ENCODE assay signal across 22 cellular contexts in the genomic region with DNA sequence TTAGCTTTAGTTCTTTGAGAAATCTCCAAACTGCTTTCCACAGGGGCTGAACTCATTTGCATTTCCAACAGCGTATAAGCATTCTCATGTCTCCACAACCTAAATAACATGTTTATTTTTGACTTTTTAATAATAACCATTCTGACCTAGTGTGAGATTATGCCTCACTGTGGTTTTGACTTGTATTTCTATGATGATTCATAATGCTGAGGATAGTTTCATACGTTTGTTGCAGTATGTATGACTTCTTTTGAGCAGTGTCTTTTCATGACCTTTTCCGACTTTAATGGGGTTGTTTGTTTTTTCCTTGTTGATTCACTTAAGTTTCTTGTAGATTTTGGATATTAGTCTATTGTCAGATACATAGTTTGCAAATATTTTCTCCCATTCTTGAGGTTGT.
A peak's percentile ranks its signal among the peaks of the same experiment; 100 is the strongest.
DNase-seq lines count a peak whose midpoint lies in the region; ATAC-seq, FAIRE-seq and TF ChIP-seq lines count a peak whose summit lies in the region.
"Had no signal": no experiment of that assay in that cellular context is flagged by ENCODE, and none has a peak within 500 bp of the region (broad histone marks: within the 10 kb centered on the region; RNA-seq: fewer than 3 reads in every experiment).

No MANE protein-coding gene starts in this region.

- H3K4me3 ChIP-seq in GM12878, result no peak overlapping the region

- POLR2A ChIA-PET in GM12878 (lab: Charles Lee), result no interaction called here

- no peak overlapping the region for H3K4me2 ChIP-seq in GM12878 (ENCODE audit: control insufficient read depth, insufficient read depth)

- peak; percentile 56 for ATAC-seq in GM18520 (IDR thresholded peaks at IDR 0.05; ENCODE audit: unreplicated experiment)
- peak; percentile 38 for ATAC-seq in HG02610 (IDR thresholded peaks at IDR 0.05; ENCODE audit: unreplicated experiment)
- peak; percentile 59 for ATAC-seq in HG03439 (IDR thresholded peaks at IDR 0.05; ENCODE audit: unreplicated experiment)
- peak; percentile 53 for ATAC-seq in GM12878
- no peak for ATAC-seq in left colon
- no peak for ATAC-seq in GM19328 (IDR thresholded peaks at IDR 0.05; ENCODE audit: unreplicated experiment)

- no peak overlapping the region for H3K9ac ChIP-seq in GM12878 (ENCODE audit: control insufficient read depth, insufficient read depth, low read length)

- BruUV-seq in GM12878 (replicated peaks; lab: Mats Ljungman, UMichigan), result no TSS peak

- no peaks in the 10 kb centered on the region for H3K9me3 ChIP-seq in GM12878 (replicated peaks; ENCODE audit: control insufficient read depth, insufficient read depth, low read length)

- H3K27ac ChIP-seq in GM12878 (ENCODE audit: control insufficient read depth, insufficient read depth), result no peak overlapping the region

- no peak for TF ChIP-seq RAD21 in GM12878 (IDR thresholded peaks at IDR 0.05; ENCODE audit: insufficient read depth, low read depth, low read length)

- no peak for TF ChIP-seq CTCF in GM12878 (IDR thresholded peaks at IDR 0.05 in 2 of 3, conservative IDR thresholded peaks at IDR 0.05 in 1 of 3; ENCODE audit: control insufficient read depth in 2 of 3, extremely low read depth in 1 of 3, insufficient read depth in 1 of 3, low read depth in 3 of 3, low read length in 3 of 3)

- DNase-seq in GM12878 (ENCODE audit: low read depth, low spot score) (no peak), left colon (no peak), NCI-H2029 (lab: John Stamatoyannopoulos, UW) (no peak), NCI-H146 treated with DMSO at 0.1 percent for 48 hours (lab: John Stamatoyannopoulos, UW; ENCODE audit: unreplicated experiment) (no peak)
- DNase-seq: H7, HFFc6, MM.1S, NCI-H1092, NCI-H146, NCI-H2081, NCI-H2171, NCI-H524 treated with DMSO at 0.1 percent for 48 hours, NCI-H82, OCI-M1, Right ventricle myocardium superior had no signal

- TF ChIP-seq POLR2A in GM12878 (IDR thresholded peaks at IDR 0.05; ENCODE audit: low read depth, low read length), result no peak

- in situ Hi-C loops in GM12878 (cut with MboI), result no loop called here

- no peak overlapping the region for H2AFZ ChIP-seq in GM12878 (ENCODE audit: control insufficient read depth, low read depth, low read length)

- no peaks in the 10 kb centered on the region for H3K79me2 ChIP-seq in GM12878 (ENCODE audit: control insufficient read depth, insufficient read depth, low read length)

- intact Hi-C loops in GM12878 (cut with micrococcal nuclease; ENCODE audit: unreplicated experiment) (no loop called here), left colon (cut with DNase I, micrococcal nuclease) (no loop called here)

- no peaks in the 10 kb centered on the region for H3K4me1 ChIP-seq in GM12878 (ENCODE audit: control insufficient read depth, insufficient read depth, low read length)

- CTCF ChIA-PET in GM12878 (lab: Yijun Ruan, JAX), result no interaction called here

- RAD21 ChIA-PET in GM12878 (lab: Charles Lee; ENCODE audit: unreplicated experiment), result no interaction called here

- SMC1A ChIA-PET in GM12878 (lab: Charles Lee; ENCODE audit: uncharacterized antibody, unreplicated experiment), result interaction anchor here (0.6 kb wide), 1 partner anchor 184 kb away, joined by 3 read pairs; no protein-coding TSS in a partner anchor

- H3K36me3 ChIP-seq in GM12878 (ENCODE audit: control insufficient read depth in 2 of 2, insufficient read depth in 2 of 2, low read length in 1 of 2), result no peaks in the 10 kb centered on the region

- WGBS in GM12878 (ENCODE audit: insufficient coverage, insufficient replicate concordance, low lambda C conversion rate, missing lambda C conversion rate), result 29% methylated on average over 3 of the region's 3 CpGs

- H4K20me1 ChIP-seq in GM12878 (ENCODE audit: control insufficient read depth, insufficient read depth), result no peaks in the 10 kb centered on the region

- no peak for FAIRE-seq in GM12878 (lab: Jason Lieb, UNC)
- FAIRE-seq: A204.1, GM12891, GM19239 had no signal

- H3K27me3 ChIP-seq in GM12878 (replicated peaks in 1 of 2; ENCODE audit: control insufficient read depth in 2 of 2, insufficient read depth in 2 of 2, low read length in 1 of 2), result no peaks in the 10 kb centered on the region

- TF ChIP-seq EP300 in GM12878 (IDR thresholded peaks at IDR 0.05; ENCODE audit: borderline replicate concordance in 1 of 2, control insufficient read depth in 1 of 2, low read depth in 2 of 2, low read length in 2 of 2), result no peak

TF ChIP-seq in GM12878, 131 proteins besides CTCF, POLR2A, EP300 and RAD21:
- TF ChIP-seq, protein P1, sequence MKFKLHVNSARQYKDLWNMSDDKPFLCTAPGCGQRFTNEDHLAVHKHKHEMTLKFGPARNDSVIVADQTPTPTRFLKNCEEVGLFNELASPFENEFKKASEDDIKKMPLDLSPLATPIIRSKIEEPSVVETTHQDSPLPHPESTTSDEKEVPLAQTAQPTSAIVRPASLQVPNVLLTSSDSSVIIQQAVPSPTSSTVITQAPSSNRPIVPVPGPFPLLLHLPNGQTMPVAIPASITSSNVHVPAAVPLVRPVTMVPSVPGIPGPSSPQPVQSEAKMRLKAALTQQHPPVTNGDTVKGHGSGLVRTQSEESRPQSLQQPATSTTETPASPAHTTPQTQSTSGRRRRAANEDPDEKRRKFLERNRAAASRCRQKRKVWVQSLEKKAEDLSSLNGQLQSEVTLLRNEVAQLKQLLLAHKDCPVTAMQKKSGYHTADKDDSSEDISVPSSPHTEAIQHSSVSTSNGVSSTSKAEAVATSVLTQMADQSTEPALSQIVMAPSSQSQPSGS (IDR thresholded peaks at IDR 0.05; ENCODE audit: low read length), result peak; percentile 51; the same call in 1 of the 2 replicates
- TF ChIP-seq IKZF1 (conservative IDR thresholded peaks at IDR 0.05) (no peak), RUNX3 (IDR thresholded peaks at IDR 0.05; ENCODE audit: low read length) (peak; percentile 71), NFIC (IDR thresholded peaks at IDR 0.05; ENCODE audit: low read depth, low read length) (0 out of 2 replicates have a peak, but pooled peaks have one; percentile 31), JUNB (IDR thresholded peaks at IDR 0.05) (0 out of 2 replicates have a peak, but pooled peaks have one; percentile 13)
TF ChIP-seq in GM12878: peak in this region for 4.

Comparison
In these comparisons a context has a peak if more than half of its experiments do, and no peak if none do; other contexts are left out.
1. ATAC-seq: peak in GM18520 (single experiment), HG02610 (single experiment), HG03439 (single experiment) and GM12878 (single experiment); none in left colon (single experiment) and GM19328 (single experiment).